Comparison of ENCODE assay signal across 12 cellular contexts in genomic region chr4:152970102-152970820, GRCh38. TPM values are rescaled to one million over a fixed set of nuclear protein-coding genes. Genes with fewer than 3 reads are reported as not detected.
DNase-seq lines count a peak whose midpoint lies in the region; ATAC-seq and TF ChIP-seq lines count a peak whose summit lies in the region.
"Had no signal": no experiment of that assay in that cellular context is flagged by ENCODE, and none has a peak within 500 bp of the region (broad histone marks: within the 10 kb centered on the region; RNA-seq: fewer than 3 reads in every experiment).

No MANE protein-coding gene starts in this region.

- ATAC-seq in foreskin keratinocyte, result peak; percentile 78
- ATAC-seq in HG03571 (IDR thresholded peaks at IDR 0.05; ENCODE audit: unreplicated experiment), result no peak

- no peaks in the 10 kb centered on the region for H3K36me3 ChIP-seq in adipocyte (ENCODE audit: control insufficient read depth, insufficient read depth, low read length, severe bottlenecking)

- H3K4me1 Mint-ChIP-seq in type B pancreatic cell (ENCODE audit: unreplicated experiment), result peaks cover 34% of the 10 kb centered on the region
- H3K4me1 Mint-ChIP-seq in activated T-cell treated with anti-CD3 and anti-CD28 coated beads, Interleukin-2, amount 50 U/mL, for 24 hours (ENCODE audit: low read depth), result no peaks in the 10 kb centered on the region

- peaks cover 31% of the 10 kb centered on the region for H3K36me3 Mint-ChIP-seq in type B pancreatic cell
- H3K36me3 Mint-ChIP-seq in activated T-cell treated with anti-CD3 and anti-CD28 coated beads, Interleukin-2, amount 50 U/mL, for 24 hours (ENCODE audit: low read depth), result no peaks in the 10 kb centered on the region

- H3K27ac ChIP-seq in foreskin keratinocyte, result peak overlapping the region; percentile 80

- H3K27me3 ChIP-seq in adipocyte (replicated peaks; ENCODE audit: control insufficient read depth, insufficient read depth, low read length) (no peaks in the 10 kb centered on the region), foreskin keratinocyte (no peaks in the 10 kb centered on the region)

- peak overlapping the region; percentile 90 for H3K27ac Mint-ChIP-seq in type B pancreatic cell
- no peak overlapping the region for H3K27ac Mint-ChIP-seq in activated T-cell treated with anti-CD3 and anti-CD28 coated beads, Interleukin-2, amount 50 U/mL, for 24 hours

- no peaks in the 10 kb centered on the region for H3K9me3 ChIP-seq in adipocyte (ENCODE audit: control insufficient read depth, low read length)

- no peaks in the 10 kb centered on the region for H3K9me3 Mint-ChIP-seq in type B pancreatic cell
- H3K9me3 Mint-ChIP-seq in activated T-cell treated with anti-CD3 and anti-CD28 coated beads, Interleukin-2, amount 50 U/mL, for 24 hours, result no peaks in the 10 kb centered on the region

- CTCF ChIA-PET in HEK293T (lab: Yijun Ruan, JAX), result interaction anchor here (0.9 kb wide), 2 partner anchors 14 to 113 kb away, joined by 3 to 5 read pairs; no protein-coding TSS in a partner anchor

- no peak overlapping the region for H3K4me3 ChIP-seq in adipocyte (ENCODE audit: low read length)

- peak overlapping the region; percentile 65 for H3K4me3 Mint-ChIP-seq in type B pancreatic cell
- H3K4me3 Mint-ChIP-seq in activated T-cell treated with anti-CD3 and anti-CD28 coated beads, Interleukin-2, amount 50 U/mL, for 24 hours, result no peak overlapping the region

- TF ChIP-seq CTCF in foreskin keratinocyte (conservative IDR thresholded peaks at IDR 0.05) (no peak), type B pancreatic cell (conservative IDR thresholded peaks at IDR 0.05) (no peak)

- no peak overlapping the region for H3K9ac ChIP-seq in adipocyte (ENCODE audit: low read length)

- no peaks in the 10 kb centered on the region for H3K27me3 Mint-ChIP-seq in type B pancreatic cell
- no peaks in the 10 kb centered on the region for H3K27me3 Mint-ChIP-seq in activated T-cell treated with anti-CD3 and anti-CD28 coated beads, Interleukin-2, amount 50 U/mL, for 24 hours

- POLR2A ChIA-PET in HEK293T (lab: Yijun Ruan, JAX), result interaction anchor here (0.8 kb wide), 1 partner anchor 31 kb away, joined by 3 read pairs; no protein-coding TSS in a partner anchor

- no peak for DNase-seq in HEK293T (ENCODE audit: extremely low spot score)
- peak; percentile 64 for DNase-seq in adipocyte (ENCODE audit: low read depth)
- DNase-seq in foreskin keratinocyte, result peak; percentile 94 to 98
- no peak for DNase-seq in type B pancreatic cell (ENCODE audit: extremely low spot score, unreplicated experiment)
- DNase-seq in epidermal melanocyte (ENCODE audit: insufficient read length, low spot score), result no peak
- DNase-seq in activated T-cell treated with anti-CD3 and anti-CD28 coated beads, Interleukin-2, amount 50 U/mL, for 24 hours, result no peak
- no peak for DNase-seq in NCI-H1694 (lab: John Stamatoyannopoulos, UW)
- DNase-seq: Calu3, MV-4-11, NCI-H446, retina had no signal

- H3K4me1 ChIP-seq in adipocyte (ENCODE audit: control insufficient read depth, insufficient read depth, low read length) (peaks cover 11% of the 10 kb centered on the region), foreskin keratinocyte (peaks cover 37% of the 10 kb centered on the region)

TF ChIP-seq in HEK293T, 16 proteins besides CTCF, POLR2A, EP300 and RAD21:
- TF ChIP-seq, protein P1, sequence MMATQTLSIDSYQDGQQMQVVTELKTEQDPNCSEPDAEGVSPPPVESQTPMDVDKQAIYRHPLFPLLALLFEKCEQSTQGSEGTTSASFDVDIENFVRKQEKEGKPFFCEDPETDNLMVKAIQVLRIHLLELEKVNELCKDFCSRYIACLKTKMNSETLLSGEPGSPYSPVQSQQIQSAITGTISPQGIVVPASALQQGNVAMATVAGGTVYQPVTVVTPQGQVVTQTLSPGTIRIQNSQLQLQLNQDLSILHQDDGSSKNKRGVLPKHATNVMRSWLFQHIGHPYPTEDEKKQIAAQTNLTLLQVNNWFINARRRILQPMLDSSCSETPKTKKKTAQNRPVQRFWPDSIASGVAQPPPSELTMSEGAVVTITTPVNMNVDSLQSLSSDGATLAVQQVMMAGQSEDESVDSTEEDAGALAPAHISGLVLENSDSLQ (IDR thresholded peaks at IDR 0.05), result peak; percentile 46
- TF ChIP-seq SUZ12 (IDR thresholded peaks at IDR 0.05), result no peak

RNA-seq across cellular contexts. Expression of gene FHDC1, which starts 34.1 kb away (rescaled TPM):
- total RNA-seq in foreskin keratinocyte (2.3 and 4.4 TPM in 2 replicates), type B pancreatic cell (ENCODE audit: low replicate concordance) (23.1 and 78.0 TPM in 2 replicates)
- 0.68 and 1.8 TPM in 2 replicates for polyA plus RNA-seq in foreskin keratinocyte

Comparison
In these comparisons a context has a peak if more than half of its experiments do, and no peak if none do; other contexts are left out.
1. DNase-seq: peak in adipocyte (single experiment) and foreskin keratinocyte (2 of 2); none in HEK293T (single experiment), type B pancreatic cell (single experiment), epidermal melanocyte (single experiment), activated T-cell treated with anti-CD3 and anti-CD28 coated beads, Interleukin-2, amount 50 U/mL, for 24 hours (single experiment) and NCI-H1694 (single experiment).